8 cellular contexts compared by ENCODE assay signal in the genomic region with DNA sequence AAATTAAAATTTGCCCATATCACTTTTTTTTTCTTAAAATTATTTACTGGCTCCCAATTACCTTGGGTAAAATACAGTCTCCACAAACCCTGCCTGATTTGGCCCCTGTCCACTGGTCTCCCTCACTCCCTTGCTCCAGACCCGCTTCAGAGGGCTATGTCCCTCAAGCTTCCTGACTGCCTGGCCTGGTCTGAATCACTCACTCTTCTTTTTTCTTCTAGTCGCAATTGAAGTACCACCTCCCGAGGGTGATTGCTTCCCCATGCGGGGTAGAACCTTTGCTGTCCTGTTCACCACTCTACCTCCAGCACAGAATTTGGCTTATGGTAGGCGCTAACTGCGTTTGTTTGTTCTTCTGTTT. TPM values are rescaled to one million over a fixed set of nuclear protein-coding genes. Genes with fewer than 3 reads are reported as not detected.
DNase-seq lines count a peak whose midpoint lies in the region; ATAC-seq and TF ChIP-seq lines count a peak whose summit lies in the region.

No MANE protein-coding gene starts in this region.

- peak overlapping the region; percentile 93 for H2AFZ ChIP-seq in fibroblast of lung (ENCODE audit: low read length)

- TF ChIP-seq CTCF in RWPE1 (conservative IDR thresholded peaks at IDR 0.05; ENCODE audit: low read depth) (no peak), fibroblast of lung (conservative IDR thresholded peaks at IDR 0.05 in 1 of 2, IDR thresholded peaks at IDR 0.05 in 1 of 2; ENCODE audit: low read depth in 1 of 2, low read length in 2 of 2) (no peak)

- H3K27me3 ChIP-seq in fibroblast of lung (ENCODE audit: control insufficient read depth, insufficient read depth, low read length) (no peaks in the 10 kb centered on the region), rectal smooth muscle tissue (ENCODE audit: control insufficient read depth, insufficient read depth, low read length) (no peaks in the 10 kb centered on the region)

- H3K79me2 ChIP-seq in fibroblast of lung (ENCODE audit: control insufficient read depth, insufficient read depth, low read length) = no peaks in the 10 kb centered on the region

- no peaks in the 10 kb centered on the region for H3K9me3 ChIP-seq in fibroblast of lung (ENCODE audit: control insufficient read depth, insufficient read depth, low read depth, low read length)

- peak overlapping the region; percentile 67 to 93 (median 86) for H3K4me3 ChIP-seq in fibroblast of lung (replicated peaks in 1 of 4; ENCODE audit: control extremely low read depth in 1 of 4, insufficient read depth in 1 of 4, low read depth in 3 of 4, low read length in 4 of 4)
- peak overlapping the region; percentile 85 for H3K4me3 ChIP-seq in rectal smooth muscle tissue (ENCODE audit: low read length)

- peak overlapping the region; percentile 72 for H3K9ac ChIP-seq in fibroblast of lung (ENCODE audit: insufficient read depth, low read length)
- peak overlapping the region; percentile 19 for H3K9ac ChIP-seq in rectal smooth muscle tissue (ENCODE audit: low read length)

- ATAC-seq in HG02840 (IDR thresholded peaks at IDR 0.05; ENCODE audit: low FRiP score, unreplicated experiment) = no peak

- POLR2A ChIA-PET in RWPE1 (lab: Yijun Ruan, JAX; ENCODE audit: low non-redundant PET) = interaction anchor here (0.5 to 2.3 kb wide), 4 partner anchors 11 to 65 kb away, joined by 3 to 10 read pairs (median 3); a partner anchor contains a TSS

- H3K4me2 ChIP-seq in fibroblast of lung (ENCODE audit: extremely low read depth, insufficient read depth, low read length) = peak overlapping the region; percentile 98

- in situ Hi-C loops in G401 (cut with HindIII; ENCODE audit: low sequenced_read_pairs) = loop anchor here (25.0 kb wide), 1 partner anchor 299 kb away; a partner anchor contains a TSS

- H3K36me3 ChIP-seq in fibroblast of lung (ENCODE audit: control insufficient read depth, insufficient read depth, low read length) (no peaks in the 10 kb centered on the region), rectal smooth muscle tissue (ENCODE audit: control insufficient read depth, insufficient read depth, low read length) (no peaks in the 10 kb centered on the region)

- DNase-seq in G401 (ENCODE audit: low spot score) = peak; percentile 26
- DNase-seq in RWPE1 (ENCODE audit: low spot score) = no peak
- no peak for DNase-seq in fibroblast of lung (ENCODE audit: low read depth in 2 of 2)
- DNase-seq in HPDE6-E6E7 (ENCODE audit: extremely low spot score) = no peak
- no peak for DNase-seq in NOMO-1 (lab: John Stamatoyannopoulos, UW; ENCODE audit: unreplicated experiment in 2 of 2)
- DNase-seq in activated CD4-positive, CD25-positive, alpha-beta regulatory T cell treated with anti-CD3 and anti-CD28 coated beads, Interleukin-2, amount 50 U/mL, for 72 hours = no peak

- peaks cover 5% of the 10 kb centered on the region for H3K4me1 ChIP-seq in fibroblast of lung (ENCODE audit: control insufficient read depth, extremely low read depth, insufficient read depth, low read length)
- H3K4me1 ChIP-seq in rectal smooth muscle tissue (ENCODE audit: control insufficient read depth, insufficient read depth, low read length) = peaks cover 8% of the 10 kb centered on the region

- H3K27ac ChIP-seq in RWPE1 (peak overlapping the region; percentile 96), fibroblast of lung (ENCODE audit: insufficient read depth, low read length) (peak overlapping the region; percentile 65), rectal smooth muscle tissue (ENCODE audit: low read depth, low read length) (peak overlapping the region; percentile 91)

- H4K20me1 ChIP-seq in fibroblast of lung (ENCODE audit: control insufficient read depth, extremely low read depth, insufficient read depth, low read length) = no peaks in the 10 kb centered on the region

- CTCF ChIA-PET in RWPE1 (lab: Yijun Ruan, JAX) = interaction anchor here (0.6 to 1.4 kb wide), 5 partner anchors 11 to 67 kb away, joined by 3 to 4 read pairs (median 3); no protein-coding TSS in a partner anchor

RNA-seq across cellular contexts. Expression of a gene that starts 0.6 kb away (rescaled TPM):
- 10.3 and 13.5 TPM in 2 replicates for total RNA-seq in G401 (2014; rRNA removed; shearing (Covaris generic))
- 8.8 and 10.8 TPM in 2 replicates for total RNA-seq in fibroblast of lung
- polyA plus RNA-seq in fibroblast of lung = 5.9 and 7.9 TPM in 2 replicates
- 7.8 and 7.9 TPM in 2 replicates for polyA plus RNA-seq in fibroblast of lung (2012)
- 9.0 and 52.0 TPM in 2 replicates for polyA minus RNA-seq in fibroblast of lung (ENCODE audit: low replicate concordance)

RNA-seq across cellular contexts. Expression of a gene that starts 11.4 kb away (rescaled TPM):
- 41.1 and 44.7 TPM in 2 replicates for total RNA-seq in G401 (2014; rRNA removed; shearing (Covaris generic))
- 24.7 and 33.9 TPM in 2 replicates for total RNA-seq in fibroblast of lung
- 24.7 and 25.0 TPM in 2 replicates for polyA plus RNA-seq in fibroblast of lung
- polyA plus RNA-seq in fibroblast of lung (2012) = 33.0 and 37.0 TPM in 2 replicates
- 184 and 211 TPM in 2 replicates for polyA minus RNA-seq in fibroblast of lung (ENCODE audit: low replicate concordance)

RNA-seq across cellular contexts. Expression of a gene that starts 20.2 kb away (rescaled TPM):
- not detected in 2 replicates for total RNA-seq in G401 (2014; rRNA removed; shearing (Covaris generic))
- not detected in 2 replicates for total RNA-seq in fibroblast of lung
- not detected in 2 replicates for polyA plus RNA-seq in fibroblast of lung
- polyA plus RNA-seq in fibroblast of lung (2012) = not detected in 2 replicates
- polyA minus RNA-seq in fibroblast of lung (ENCODE audit: low replicate concordance) = not detected in 2 replicates

RNA-seq across cellular contexts. Expression of a gene that starts 23.3 kb away (rescaled TPM):
- 0.43 and 0.44 TPM in 2 replicates for total RNA-seq in G401 (2014; rRNA removed; shearing (Covaris generic))
- total RNA-seq in fibroblast of lung = 0.17 and 0.26 TPM in 2 replicates
- 0.05 TPM in 1 of 2 replicates, not detected in the other for polyA plus RNA-seq in fibroblast of lung
- 0.09 and 0.16 TPM in 2 replicates for polyA plus RNA-seq in fibroblast of lung (2012)
- 0.19 and 1.2 TPM in 2 replicates for polyA minus RNA-seq in fibroblast of lung (ENCODE audit: low replicate concordance)

RNA-seq across cellular contexts. Expression of a gene that starts 41.9 kb away (rescaled TPM):
- total RNA-seq in G401 (2014; rRNA removed; shearing (Covaris generic)) = 28.0 and 61.8 TPM in 2 replicates
- total RNA-seq in fibroblast of lung = 18.2 and 25.6 TPM in 2 replicates
- polyA plus RNA-seq in fibroblast of lung = 58.0 and 66.2 TPM in 2 replicates
- polyA plus RNA-seq in fibroblast of lung (2012) = 77.5 and 83.3 TPM in 2 replicates
- 45.7 and 76.8 TPM in 2 replicates for polyA minus RNA-seq in fibroblast of lung (ENCODE audit: low replicate concordance)
